In genomic region chr7:69248382-69248828, GRCh38 we compare ENCODE assay signal across 1 cellular context.
A peak's percentile ranks its signal among the peaks of the same experiment; 100 is the strongest.
TF ChIP-seq lines count a peak whose summit lies in the region.
"Not testable (repeated sequence)": the region's sequence is repeated elsewhere in the genome, so short reads cannot be mapped to it uniquely, and the experiment has no call there.

No MANE protein-coding gene starts in this region.

TF ChIP-seq in HepG2, 621 proteins besides CTCF, POLR2A, EP300 and RAD21 (continued from another document):
- TF ChIP-seq AHDC1 (CRISPR knock-in tag; IDR thresholded peaks at IDR 0.05; ENCODE audit: borderline replicate concordance) (0 out of 2 replicates have a peak, but pooled peaks have one; percentile 27), NR2F6 (IDR thresholded peaks at IDR 0.05) (peak; percentile 73), NR2F6 (CRISPR knock-in tag; IDR thresholded peaks at IDR 0.05) (peak; percentile 63; the same call in 1 of the 2 replicates), PPARG (CRISPR knock-in tag; conservative IDR thresholded peaks at IDR 0.05) (peak; percentile 58; the same call in 1 of the 2 replicates), HNF4G (IDR thresholded peaks at IDR 0.05; ENCODE audit: borderline replicate concordance, low read depth, low read length) (peak; percentile 26; the same call in 1 of the 2 replicates), ARID5B (CRISPR knock-in tag; IDR thresholded peaks at IDR 0.05) (0 out of 2 replicates have a peak, but pooled peaks have one; percentile 13), ZBTB37 (CRISPR knock-in tag; IDR thresholded peaks at IDR 0.05) (peak; percentile 65; the same call in 1 of the 2 replicates), HNF4A (CRISPR knock-in tag; IDR thresholded peaks at IDR 0.05) (peak; percentile 49)
- TF ChIP-seq HNF4G (CRISPR knock-in tag; IDR thresholded peaks at IDR 0.05; ENCODE audit: borderline replicate concordance, low read depth) = not testable (repeated sequence)
